ENCODE assay signal across 1 cellular context in the genomic region with DNA sequence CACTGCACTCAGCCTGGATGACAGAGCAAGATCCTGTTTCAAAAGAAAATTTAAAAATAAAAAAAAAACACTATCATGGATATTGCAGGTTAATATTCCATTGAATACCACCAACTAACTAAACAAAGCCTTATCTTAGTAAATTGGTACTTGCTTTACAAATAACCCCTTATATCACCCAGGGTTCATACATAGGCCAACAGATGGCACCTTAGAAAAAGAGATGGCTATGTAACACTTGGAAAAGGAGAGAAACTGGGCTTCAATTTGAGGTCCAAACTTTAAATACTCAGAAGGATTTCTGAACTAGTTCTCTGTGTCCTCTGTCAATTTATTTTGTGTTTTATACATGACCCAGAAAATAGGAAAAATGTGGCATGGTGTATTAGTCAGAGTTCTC.
TF ChIP-seq lines count a peak whose summit lies in the region.

No MANE protein-coding gene starts in this region.

TF ChIP-seq in HepG2, 621 proteins besides CTCF, POLR2A, EP300 and RAD21 (continued from another document):
- TF ChIP-seq TSC22D2 (CRISPR knock-in tag; IDR thresholded peaks at IDR 0.05; ENCODE audit: borderline replicate concordance) = no peak
